Comparison of ENCODE assay signal across 1 cellular context in the genomic region with DNA sequence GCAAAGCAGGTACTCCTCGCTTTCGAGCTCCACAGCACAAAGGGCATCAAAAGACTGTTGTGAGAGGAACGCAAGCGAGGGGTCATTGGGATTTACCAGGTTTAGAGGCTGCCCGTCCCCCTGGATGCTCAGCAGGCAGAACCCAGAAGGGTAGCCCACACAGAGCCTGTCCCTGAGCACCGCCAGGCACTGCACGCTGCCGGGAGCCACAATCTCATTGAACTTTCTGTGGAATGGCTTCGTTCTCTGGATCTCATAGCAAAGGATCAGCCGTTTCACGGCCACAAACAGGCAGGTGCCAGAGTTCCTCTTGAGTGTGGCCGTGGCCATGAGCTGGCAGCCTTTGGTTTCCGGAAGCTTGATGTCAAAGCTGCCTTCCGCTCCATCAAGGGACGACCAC.
TF ChIP-seq lines count a peak whose summit lies in the region.

No MANE protein-coding gene starts in this region.

TF ChIP-seq in endothelial cell of umbilical vein, 7 proteins besides CTCF, POLR2A, EP300 and RAD21:
- TF ChIP-seq POLR2AphosphoS5 (IDR thresholded peaks at IDR 0.05; ENCODE audit: insufficient read depth, low read depth, low read length) (no peak), MYC (IDR thresholded peaks at IDR 0.05; ENCODE audit: low read depth, low read length) (no peak), GATA2 (IDR thresholded peaks at IDR 0.05; ENCODE audit: insufficient read depth, insufficient read length, low read depth, low read length) (no peak), FOS (IDR thresholded peaks at IDR 0.05; ENCODE audit: borderline replicate concordance, insufficient read depth, low read length) (no peak)
